In genomic region chr20:41145821-41146620, GRCh38 we compare ENCODE assay signal across 9 cellular contexts. TPM values are rescaled to one million over a fixed set of nuclear protein-coding genes. Genes with fewer than 3 reads are reported as not detected.
DNase-seq lines count a peak whose midpoint lies in the region; ATAC-seq and TF ChIP-seq lines count a peak whose summit lies in the region.
"Had no signal": no experiment of that assay in that cellular context is flagged by ENCODE, and none has a peak within 500 bp of the region (broad histone marks: within the 10 kb centered on the region; RNA-seq: fewer than 3 reads in every experiment).

No MANE protein-coding gene starts in this region.

- peaks cover 0 to 2% of the 10 kb centered on the region in 2 donors for H3K9me3 Mint-ChIP-seq in activated T-cell treated with anti-CD3 and anti-CD28 coated beads, Interleukin-2, amount 50 U/mL, for 72 hours

- H3K27ac ChIP-seq in upper lobe of right lung: peak overlapping the region; percentile 70
- H3K27ac ChIP-seq: foreskin keratinocyte had no signal

- peaks cover 99% of the 10 kb centered on the region for H3K4me1 ChIP-seq in upper lobe of right lung

- in situ Hi-C loops in ACHN (cut with HindIII; ENCODE audit: low pct_ligation_motif_present, low pct_unique_long_range_greater_than_20kb, low sequenced_read_pairs): no loop called here

- intact Hi-C loops in upper lobe of right lung (cut with DNase I): no loop called here

- H3K4me1 Mint-ChIP-seq in activated T-cell treated with anti-CD3 and anti-CD28 coated beads, Interleukin-2, amount 50 U/mL, for 72 hours (ENCODE audit: low read depth): peaks cover 100% of the 10 kb centered on the region

- peak overlapping the region; percentile 51 for H3K27ac Mint-ChIP-seq in activated T-cell treated with anti-CD3 and anti-CD28 coated beads, Interleukin-2, amount 50 U/mL, for 72 hours

- H3K4me3 Mint-ChIP-seq in activated T-cell treated with anti-CD3 and anti-CD28 coated beads, Interleukin-2, amount 50 U/mL, for 72 hours: peak overlapping the region; percentile 23 to 48

- H3K36me3 Mint-ChIP-seq in activated T-cell treated with anti-CD3 and anti-CD28 coated beads, Interleukin-2, amount 50 U/mL, for 72 hours (ENCODE audit: insufficient read depth in 2 of 2): peaks cover 2 to 15% of the 10 kb centered on the region in 2 donors

- ATAC-seq in activated T-cell treated with anti-CD3 and anti-CD28 coated beads, Interleukin-2, amount 50 U/mL, for 72 hours (replicated peaks in 1 of 2): no peak
- ATAC-seq in upper lobe of right lung: peak; percentile 63
- ATAC-seq: foreskin keratinocyte had no signal

- no peak for TF ChIP-seq CTCF in upper lobe of right lung (IDR thresholded peaks at IDR 0.05)

- no peaks in the 10 kb centered on the region for H3K27me3 ChIP-seq in upper lobe of right lung
- H3K27me3 ChIP-seq: foreskin keratinocyte had no signal

- no peak for DNase-seq in activated T-cell treated with anti-CD3 and anti-CD28 coated beads, Interleukin-2, amount 50 U/mL, for 72 hours
- DNase-seq in activated T-cell treated with anti-CD3 and anti-CD28 coated beads, Interleukin-2, amount 50 U/mL, for 1 hour: no peak
- DNase-seq in dermis blood vessel endothelial cell (peak; percentile 78), middle frontal gyrus (ENCODE audit: extremely low spot score, low spot score) (peak; percentile 22), upper lobe of right lung (peak; percentile 73), NCI-H226 (no peak), ACHN (no peak)
- DNase-seq in activated effector memory CD4-positive, alpha-beta T cell treated with Interleukin-2 at 50 U/mL for 16 hours: no peak
- DNase-seq: foreskin keratinocyte had no signal

- no peak overlapping the region for H3K4me3 ChIP-seq in upper lobe of right lung

- no peaks in the 10 kb centered on the region for H3K36me3 ChIP-seq in upper lobe of right lung

- no peaks in the 10 kb centered on the region for H3K9me3 ChIP-seq in upper lobe of right lung

- no peaks in the 10 kb centered on the region for H3K27me3 Mint-ChIP-seq in activated T-cell treated with anti-CD3 and anti-CD28 coated beads, Interleukin-2, amount 50 U/mL, for 72 hours (ENCODE audit: low read depth)

RNA-seq across cellular contexts. Expression of gene PLCG1, which starts 8.7 kb away (rescaled TPM):
- 100 to 1,000 TPM; 177 to 221 TPM for total RNA-seq in activated T-cell treated with anti-CD3 and anti-CD28 coated beads, Interleukin-2, amount 50 U/mL, for 72 hours
- total RNA-seq in dermis blood vessel endothelial cell: 188 TPM in 2 replicates
- 120 TPM for total RNA-seq in upper lobe of right lung

Comparison
In these comparisons a context has a peak if more than half of its experiments do, and no peak if none do; other contexts are left out.
1. DNase-seq: peak in dermis blood vessel endothelial cell (single experiment), middle frontal gyrus (single experiment) and upper lobe of right lung (single experiment); none in activated T-cell treated with anti-CD3 and anti-CD28 coated beads, Interleukin-2, amount 50 U/mL, for 72 hours (0 of 2), activated T-cell treated with anti-CD3 and anti-CD28 coated beads, Interleukin-2, amount 50 U/mL, for 1 hour (single experiment), NCI-H226 (single experiment), activated effector memory CD4-positive, alpha-beta T cell treated with Interleukin-2 at 50 U/mL for 16 hours (single experiment) and ACHN (single experiment).